1 cellular context compared by ENCODE assay signal in genomic region chr16:2520097-2520783, GRCh38.
TF ChIP-seq lines count a peak whose summit lies in the region.

A gene with protein sequence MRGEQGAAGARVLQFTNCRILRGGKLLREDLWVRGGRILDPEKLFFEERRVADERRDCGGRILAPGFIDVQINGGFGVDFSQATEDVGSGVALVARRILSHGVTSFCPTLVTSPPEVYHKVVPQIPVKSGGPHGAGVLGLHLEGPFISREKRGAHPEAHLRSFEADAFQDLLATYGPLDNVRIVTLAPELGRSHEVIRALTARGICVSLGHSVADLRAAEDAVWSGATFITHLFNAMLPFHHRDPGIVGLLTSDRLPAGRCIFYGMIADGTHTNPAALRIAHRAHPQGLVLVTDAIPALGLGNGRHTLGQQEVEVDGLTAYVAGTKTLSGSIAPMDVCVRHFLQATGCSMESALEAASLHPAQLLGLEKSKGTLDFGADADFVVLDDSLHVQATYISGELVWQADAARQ (plus strand): TSS chr16:2520371. CDS start chr16:2520459, 88 bp downstream.

TF ChIP-seq in HepG2, 621 proteins besides CTCF, POLR2A, EP300 and RAD21 (continued from another document and continues in another):
- TF ChIP-seq ATF7-NPFF (CRISPR knock-in tag; IDR thresholded peaks at IDR 0.05; ENCODE audit: low read depth) (0 out of 2 replicates have a peak, but pooled peaks have one; percentile 41), FOXA1 (IDR thresholded peaks at IDR 0.05) (no peak), FOXA1 (CRISPR knock-in tag; IDR thresholded peaks at IDR 0.05) (peak; percentile 26; the same call in 1 of the 2 replicates), AKAP8 (CRISPR knock-in tag; IDR thresholded peaks at IDR 0.05) (peak; percentile 96), PAX8 (CRISPR knock-in tag; IDR thresholded peaks at IDR 0.05; ENCODE audit: borderline replicate concordance) (no peak), SETDB1 (CRISPR knock-in tag; IDR thresholded peaks at IDR 0.05; ENCODE audit: borderline replicate concordance) (no peak), CBX1 (IDR thresholded peaks at IDR 0.05; ENCODE audit: low read depth) (peak; percentile 87), MED8 (CRISPR knock-in tag; IDR thresholded peaks at IDR 0.05; ENCODE audit: insufficient replicate concordance) (peak; percentile 1), ZSCAN29 (CRISPR knock-in tag; conservative IDR thresholded peaks at IDR 0.05) (no peak), ZSCAN21 (CRISPR knock-in tag; IDR thresholded peaks at IDR 0.05; ENCODE audit: borderline replicate concordance) (peak; percentile 47; the same call in 1 of the 2 replicates), ZNF281 (CRISPR knock-in tag; IDR thresholded peaks at IDR 0.05; ENCODE audit: borderline replicate concordance) (peak; percentile 57; the same call in 1 of the 2 replicates), TFDP1 (CRISPR knock-in tag; IDR thresholded peaks at IDR 0.05; ENCODE audit: borderline replicate concordance) (peak; percentile 77; the same call in 1 of the 2 replicates), RBM22 (optimal IDR thresholded peaks at IDR 0.05; ENCODE audit: low read length) (peak; percentile 91), HNRNPUL1 (IDR thresholded peaks at IDR 0.05; ENCODE audit: low read depth, low read length) (no peak), TBL1XR1 (IDR thresholded peaks at IDR 0.05; ENCODE audit: borderline replicate concordance, low read length, partially characterized antibody) (peak; percentile 43), ZFX (CRISPR knock-in tag; IDR thresholded peaks at IDR 0.05; ENCODE audit: low read depth) (0 out of 2 replicates have a peak, but pooled peaks have one; percentile 49), PCBP1 (IDR thresholded peaks at IDR 0.05; ENCODE audit: borderline replicate concordance, low read depth, low read length) (no peak), HDAC2 (CRISPR knock-in tag; IDR thresholded peaks at IDR 0.05) (0 out of 2 replicates have a peak, but pooled peaks have one; percentile 34), YY1 (IDR thresholded peaks at IDR 0.05; ENCODE audit: insufficient read depth, insufficient replicate concordance, low read depth, low read length) (peak; percentile 62), IRF9 (CRISPR knock-in tag; IDR thresholded peaks at IDR 0.05; ENCODE audit: borderline replicate concordance) (peak; percentile 59; the same call in 1 of the 2 replicates), ZBTB2 (CRISPR knock-in tag; IDR thresholded peaks at IDR 0.05; ENCODE audit: low read depth) (peak; percentile 34; the same call in 1 of the 2 replicates), MAZ (IDR thresholded peaks at IDR 0.05; ENCODE audit: borderline replicate concordance, low read depth, low read length) (0 out of 2 replicates have a peak, but pooled peaks have one; percentile 14), MAZ (CRISPR knock-in tag; IDR thresholded peaks at IDR 0.05; ENCODE audit: low read depth) (no peak; the same call in 1 of the 2 replicates), ARNTL (CRISPR knock-in tag; IDR thresholded peaks at IDR 0.05) (peak; percentile 94), TAF1 (CRISPR knock-in tag; IDR thresholded peaks at IDR 0.05) (peak; percentile 28; the same call in 1 of the 2 replicates), RAD51 (IDR thresholded peaks at IDR 0.05; ENCODE audit: borderline replicate concordance) (peak; percentile 96), ZNF619 (CRISPR knock-in tag; IDR thresholded peaks at IDR 0.05) (no peak), CREB1 (IDR thresholded peaks at IDR 0.05) (peak; percentile 25; the same call in 1 of the 2 replicates), CREB1 (CRISPR knock-in tag; IDR thresholded peaks at IDR 0.05) (no peak), MED1 (CRISPR knock-in tag; IDR thresholded peaks at IDR 0.05) (peak; percentile 64), EEA1 (CRISPR knock-in tag; IDR thresholded peaks at IDR 0.05; ENCODE audit: borderline replicate concordance) (peak; percentile 54; the same call in 1 of the 2 replicates)
- TF ChIP-seq, protein P1, sequence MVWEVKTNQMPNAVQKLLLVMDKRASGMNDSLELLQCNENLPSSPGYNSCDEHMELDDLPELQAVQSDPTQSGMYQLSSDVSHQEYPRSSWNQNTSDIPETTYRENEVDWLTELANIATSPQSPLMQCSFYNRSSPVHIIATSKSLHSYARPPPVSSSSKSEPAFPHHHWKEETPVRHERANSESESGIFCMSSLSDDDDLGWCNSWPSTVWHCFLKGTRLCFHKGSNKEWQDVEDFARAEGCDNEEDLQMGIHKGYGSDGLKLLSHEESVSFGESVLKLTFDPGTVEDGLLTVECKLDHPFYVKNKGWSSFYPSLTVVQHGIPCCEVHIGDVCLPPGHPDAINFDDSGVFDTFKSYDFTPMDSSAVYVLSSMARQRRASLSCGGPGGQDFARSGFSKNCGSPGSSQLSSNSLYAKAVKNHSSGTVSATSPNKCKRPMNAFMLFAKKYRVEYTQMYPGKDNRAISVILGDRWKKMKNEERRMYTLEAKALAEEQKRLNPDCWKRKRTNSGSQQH (CRISPR knock-in tag; IDR thresholded peaks at IDR 0.05; ENCODE audit: low read depth): peak; percentile 82; the same call in 1 of the 2 replicates
- TF ChIP-seq, protein P2, sequence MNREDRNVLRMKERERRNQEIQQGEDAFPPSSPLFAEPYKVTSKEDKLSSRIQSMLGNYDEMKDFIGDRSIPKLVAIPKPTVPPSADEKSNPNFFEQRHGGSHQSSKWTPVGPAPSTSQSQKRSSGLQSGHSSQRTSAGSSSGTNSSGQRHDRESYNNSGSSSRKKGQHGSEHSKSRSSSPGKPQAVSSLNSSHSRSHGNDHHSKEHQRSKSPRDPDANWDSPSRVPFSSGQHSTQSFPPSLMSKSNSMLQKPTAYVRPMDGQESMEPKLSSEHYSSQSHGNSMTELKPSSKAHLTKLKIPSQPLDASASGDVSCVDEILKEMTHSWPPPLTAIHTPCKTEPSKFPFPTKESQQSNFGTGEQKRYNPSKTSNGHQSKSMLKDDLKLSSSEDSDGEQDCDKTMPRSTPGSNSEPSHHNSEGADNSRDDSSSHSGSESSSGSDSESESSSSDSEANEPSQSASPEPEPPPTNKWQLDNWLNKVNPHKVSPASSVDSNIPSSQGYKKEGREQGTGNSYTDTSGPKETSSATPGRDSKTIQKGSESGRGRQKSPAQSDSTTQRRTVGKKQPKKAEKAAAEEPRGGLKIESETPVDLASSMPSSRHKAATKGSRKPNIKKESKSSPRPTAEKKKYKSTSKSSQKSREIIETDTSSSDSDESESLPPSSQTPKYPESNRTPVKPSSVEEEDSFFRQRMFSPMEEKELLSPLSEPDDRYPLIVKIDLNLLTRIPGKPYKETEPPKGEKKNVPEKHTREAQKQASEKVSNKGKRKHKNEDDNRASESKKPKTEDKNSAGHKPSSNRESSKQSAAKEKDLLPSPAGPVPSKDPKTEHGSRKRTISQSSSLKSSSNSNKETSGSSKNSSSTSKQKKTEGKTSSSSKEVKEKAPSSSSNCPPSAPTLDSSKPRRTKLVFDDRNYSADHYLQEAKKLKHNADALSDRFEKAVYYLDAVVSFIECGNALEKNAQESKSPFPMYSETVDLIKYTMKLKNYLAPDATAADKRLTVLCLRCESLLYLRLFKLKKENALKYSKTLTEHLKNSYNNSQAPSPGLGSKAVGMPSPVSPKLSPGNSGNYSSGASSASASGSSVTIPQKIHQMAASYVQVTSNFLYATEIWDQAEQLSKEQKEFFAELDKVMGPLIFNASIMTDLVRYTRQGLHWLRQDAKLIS (CRISPR knock-in tag; IDR thresholded peaks at IDR 0.05): no peak
- TF ChIP-seq, protein P3, sequence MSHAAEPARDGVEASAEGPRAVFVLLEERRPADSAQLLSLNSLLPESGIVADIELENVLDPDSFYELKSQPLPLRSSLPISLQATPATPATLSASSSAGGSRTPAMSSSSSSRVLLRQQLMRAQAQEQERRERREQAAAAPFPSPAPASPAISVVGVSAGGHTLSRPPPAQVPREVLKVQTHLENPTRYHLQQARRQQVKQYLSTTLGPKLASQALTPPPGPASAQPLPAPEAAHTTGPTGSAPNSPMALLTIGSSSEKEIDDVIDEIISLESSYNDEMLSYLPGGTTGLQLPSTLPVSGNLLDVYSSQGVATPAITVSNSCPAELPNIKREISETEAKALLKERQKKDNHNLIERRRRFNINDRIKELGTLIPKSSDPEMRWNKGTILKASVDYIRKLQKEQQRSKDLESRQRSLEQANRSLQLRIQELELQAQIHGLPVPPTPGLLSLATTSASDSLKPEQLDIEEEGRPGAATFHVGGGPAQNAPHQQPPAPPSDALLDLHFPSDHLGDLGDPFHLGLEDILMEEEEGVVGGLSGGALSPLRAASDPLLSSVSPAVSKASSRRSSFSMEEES (CRISPR knock-in tag; IDR thresholded peaks at IDR 0.05): peak; percentile 87
- TF ChIP-seq, protein P4, sequence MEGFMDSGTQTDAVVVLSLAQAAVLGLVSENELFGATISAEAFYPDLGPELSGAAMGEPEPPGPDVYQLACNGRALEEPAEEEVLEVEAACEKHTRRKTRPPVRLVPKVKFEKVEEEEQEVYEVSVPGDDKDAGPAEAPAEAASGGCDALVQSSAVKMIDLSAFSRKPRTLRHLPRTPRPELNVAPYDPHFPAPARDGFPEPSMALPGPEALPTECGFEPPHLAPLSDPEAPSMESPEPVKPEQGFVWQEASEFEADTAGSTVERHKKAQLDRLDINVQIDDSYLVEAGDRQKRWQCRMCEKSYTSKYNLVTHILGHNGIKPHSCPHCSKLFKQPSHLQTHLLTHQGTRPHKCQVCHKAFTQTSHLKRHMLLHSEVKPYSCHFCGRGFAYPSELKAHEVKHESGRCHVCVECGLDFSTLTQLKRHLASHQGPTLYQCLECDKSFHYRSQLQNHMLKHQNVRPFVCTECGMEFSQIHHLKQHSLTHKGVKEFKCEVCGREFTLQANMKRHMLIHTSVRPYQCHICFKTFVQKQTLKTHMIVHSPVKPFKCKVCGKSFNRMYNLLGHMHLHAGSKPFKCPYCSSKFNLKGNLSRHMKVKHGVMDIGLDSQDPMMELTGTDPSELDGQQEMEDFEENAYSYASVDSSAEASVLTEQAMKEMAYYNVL (CRISPR knock-in tag; IDR thresholded peaks at IDR 0.05; ENCODE audit: borderline replicate concordance): no peak
- TF ChIP-seq, protein P5, sequence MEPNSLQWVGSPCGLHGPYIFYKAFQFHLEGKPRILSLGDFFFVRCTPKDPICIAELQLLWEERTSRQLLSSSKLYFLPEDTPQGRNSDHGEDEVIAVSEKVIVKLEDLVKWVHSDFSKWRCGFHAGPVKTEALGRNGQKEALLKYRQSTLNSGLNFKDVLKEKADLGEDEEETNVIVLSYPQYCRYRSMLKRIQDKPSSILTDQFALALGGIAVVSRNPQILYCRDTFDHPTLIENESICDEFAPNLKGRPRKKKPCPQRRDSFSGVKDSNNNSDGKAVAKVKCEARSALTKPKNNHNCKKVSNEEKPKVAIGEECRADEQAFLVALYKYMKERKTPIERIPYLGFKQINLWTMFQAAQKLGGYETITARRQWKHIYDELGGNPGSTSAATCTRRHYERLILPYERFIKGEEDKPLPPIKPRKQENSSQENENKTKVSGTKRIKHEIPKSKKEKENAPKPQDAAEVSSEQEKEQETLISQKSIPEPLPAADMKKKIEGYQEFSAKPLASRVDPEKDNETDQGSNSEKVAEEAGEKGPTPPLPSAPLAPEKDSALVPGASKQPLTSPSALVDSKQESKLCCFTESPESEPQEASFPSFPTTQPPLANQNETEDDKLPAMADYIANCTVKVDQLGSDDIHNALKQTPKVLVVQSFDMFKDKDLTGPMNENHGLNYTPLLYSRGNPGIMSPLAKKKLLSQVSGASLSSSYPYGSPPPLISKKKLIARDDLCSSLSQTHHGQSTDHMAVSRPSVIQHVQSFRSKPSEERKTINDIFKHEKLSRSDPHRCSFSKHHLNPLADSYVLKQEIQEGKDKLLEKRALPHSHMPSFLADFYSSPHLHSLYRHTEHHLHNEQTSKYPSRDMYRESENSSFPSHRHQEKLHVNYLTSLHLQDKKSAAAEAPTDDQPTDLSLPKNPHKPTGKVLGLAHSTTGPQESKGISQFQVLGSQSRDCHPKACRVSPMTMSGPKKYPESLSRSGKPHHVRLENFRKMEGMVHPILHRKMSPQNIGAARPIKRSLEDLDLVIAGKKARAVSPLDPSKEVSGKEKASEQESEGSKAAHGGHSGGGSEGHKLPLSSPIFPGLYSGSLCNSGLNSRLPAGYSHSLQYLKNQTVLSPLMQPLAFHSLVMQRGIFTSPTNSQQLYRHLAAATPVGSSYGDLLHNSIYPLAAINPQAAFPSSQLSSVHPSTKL (CRISPR knock-in tag; IDR thresholded peaks at IDR 0.05): 0 out of 2 replicates have a peak, but pooled peaks have one; percentile 36
